Comparison of ENCODE assay signal across 14 cellular contexts in the genomic region with DNA sequence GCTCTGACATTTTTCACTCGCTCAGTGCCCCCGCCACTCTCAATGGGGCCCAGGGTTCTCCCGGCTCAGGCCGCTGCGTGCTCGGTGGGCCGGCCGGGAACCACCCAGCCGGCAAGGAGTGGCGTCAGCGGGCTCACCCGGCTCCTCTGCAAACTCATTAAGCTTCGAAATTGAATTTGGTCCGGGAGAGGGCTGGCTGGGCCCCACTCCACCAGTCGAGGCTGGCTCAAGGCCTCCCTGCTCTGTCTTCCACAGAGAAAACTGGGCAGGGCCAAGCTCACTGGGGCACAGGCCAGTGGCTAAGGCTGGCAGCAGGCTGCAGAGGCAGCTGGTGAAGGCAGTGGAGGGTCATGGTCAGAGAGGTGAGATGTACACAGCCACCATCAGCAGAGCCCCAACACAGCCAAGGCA.
"Had no signal": no experiment of that assay in that cellular context is flagged by ENCODE, and none has a peak within 500 bp of the region (broad histone marks: within the 10 kb centered on the region; RNA-seq: fewer than 3 reads in every experiment).

No MANE protein-coding gene starts in this region.

- H3K4me3 ChIP-seq: breast epithelium, ovary, skin epidermis, uterus had no signal

- H3K4me3 Mint-ChIP-seq: activated CD4-positive, alpha-beta memory T cell treated with anti-CD3 and anti-CD28 coated beads for 36 hours; activated naive CD8-positive, alpha-beta T cell treated with anti-CD3 and anti-CD28 coated beads for 36 hours; natural killer cell had no signal

- H3K9me3 ChIP-seq: breast epithelium, ovary, uterus had no signal

- H3K4me1 ChIP-seq: breast epithelium, uterus had no signal

- H3K27ac ChIP-seq: breast epithelium, ovary, skin epidermis, uterus had no signal

- H3K36me3 Mint-ChIP-seq: activated CD4-positive, alpha-beta memory T cell treated with anti-CD3 and anti-CD28 coated beads for 36 hours; activated naive CD8-positive, alpha-beta T cell treated with anti-CD3 and anti-CD28 coated beads for 36 hours; natural killer cell had no signal

- H3K9me3 Mint-ChIP-seq: activated CD4-positive, alpha-beta memory T cell treated with anti-CD3 and anti-CD28 coated beads for 36 hours; activated naive CD8-positive, alpha-beta T cell treated with anti-CD3 and anti-CD28 coated beads for 36 hours; natural killer cell had no signal

- H3K4me1 Mint-ChIP-seq: activated naive CD8-positive, alpha-beta T cell treated with anti-CD3 and anti-CD28 coated beads for 36 hours; natural killer cell had no signal

- H3K36me3 ChIP-seq: breast epithelium, ovary, uterus had no signal

- H3K27me3 ChIP-seq: ovary, uterus had no signal

- H3K27ac Mint-ChIP-seq: activated CD4-positive, alpha-beta memory T cell treated with anti-CD3 and anti-CD28 coated beads for 36 hours; activated naive CD8-positive, alpha-beta T cell treated with anti-CD3 and anti-CD28 coated beads for 36 hours; natural killer cell had no signal

- DNase-seq: activated CD4-positive, alpha-beta memory T cell treated with anti-CD3 and anti-CD28 coated beads for 36 hours; activated CD4-positive, CD25-positive, alpha-beta regulatory T cell treated with anti-CD3 and anti-CD28 coated beads, Interleukin-2, amount 50 U/mL, for 72 hours; activated gamma-delta T cell treated with Interleukin-2 at 50 U/mL for 16 hours; activated naive CD8-positive, alpha-beta T cell treated with anti-CD3 and anti-CD28 coated beads for 36 hours; activated T-cell treated with anti-CD3 and anti-CD28 coated beads, Interleukin-2, amount 50 U/mL, for 48 hours; dermis blood vessel endothelial cell; erythroblast; left colon; natural killer cell; ovary; stimulated activated CD4-positive, alpha-beta T cell treated with anti-CD3 and anti-CD28 coated beads, Interleukin-4, amount 100 ng/mL, for 4 hours; uterus had no signal

- ATAC-seq: left colon, natural killer cell had no signal
